Comparison of ENCODE assay signal across 1 cellular context in the genomic region with DNA sequence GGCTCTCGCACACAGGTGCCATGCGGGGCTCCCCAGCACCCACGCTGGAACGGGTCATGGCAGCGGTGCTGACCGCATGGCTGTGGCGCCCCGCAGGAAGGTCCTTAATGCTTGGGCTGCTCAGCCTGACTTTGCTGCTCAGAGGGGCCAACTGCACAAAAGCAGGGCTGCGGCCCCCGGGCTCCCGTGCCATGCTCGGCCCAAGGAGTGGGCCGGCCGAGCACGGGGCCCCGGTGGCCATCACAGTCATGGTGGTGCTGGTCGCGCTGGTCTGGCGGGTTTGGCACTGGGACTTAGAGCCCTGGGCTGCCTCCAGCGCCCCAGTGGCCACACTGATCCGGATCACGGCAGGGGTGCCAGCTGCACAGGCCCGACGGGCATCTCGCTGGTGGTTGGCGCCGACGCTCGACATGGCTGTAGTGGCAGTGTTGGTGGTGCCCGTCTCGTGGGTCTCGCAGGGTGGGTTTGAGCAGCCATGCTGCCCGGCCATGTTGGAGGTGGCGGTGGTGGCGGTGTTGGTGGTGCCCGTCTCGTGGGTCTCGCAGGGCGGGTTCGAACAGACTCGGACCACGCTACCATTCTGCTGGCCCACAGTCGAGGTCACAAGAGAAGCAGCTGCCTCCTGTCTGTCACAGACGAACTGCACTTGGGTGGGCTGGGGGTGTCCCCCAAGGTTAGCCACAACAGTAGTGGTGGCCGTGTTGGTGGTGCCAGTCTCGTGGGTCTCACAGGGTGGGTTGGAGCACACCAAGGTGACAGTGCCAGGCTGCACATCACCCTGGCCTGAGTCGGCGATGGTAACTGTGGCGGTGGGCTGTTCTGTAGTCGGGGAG.
TF ChIP-seq lines count a peak whose summit lies in the region.

No MANE protein-coding gene starts in this region.

TF ChIP-seq in HepG2, 621 proteins besides CTCF, POLR2A, EP300 and RAD21:
- TF ChIP-seq CCDC6 (CRISPR knock-in tag; IDR thresholded peaks at IDR 0.05) (no peak), KDM5A (IDR thresholded peaks at IDR 0.05; ENCODE audit: borderline replicate concordance, low read length) (no peak), HNRNPL (IDR thresholded peaks at IDR 0.05; ENCODE audit: low read depth, low read length) (peak; percentile 83; the same call in 1 of the 2 replicates), RBFOX2 (IDR thresholded peaks at IDR 0.05; ENCODE audit: low read depth, low read length) (0 out of 2 replicates have a peak, but pooled peaks have one; percentile 14), AGO2 (optimal IDR thresholded peaks at IDR 0.05; ENCODE audit: low read depth, low read length) (peak; percentile 48)
